In genomic region chr10:11625019-11625735, GRCh38 we compare ENCODE assay signal across 10 cellular contexts. TPM values are rescaled to one million over a fixed set of nuclear protein-coding genes. Genes with fewer than 3 reads are reported as not detected.
A peak's percentile ranks its signal among the peaks of the same experiment; 100 is the strongest.
DNase-seq lines count a peak whose midpoint lies in the region; ATAC-seq and TF ChIP-seq lines count a peak whose summit lies in the region.
"Had no signal": no experiment of that assay in that cellular context is flagged by ENCODE, and none has a peak within 500 bp of the region (broad histone marks: within the 10 kb centered on the region; RNA-seq: fewer than 3 reads in every experiment).

No MANE protein-coding gene starts in this region.

- ATAC-seq in GM18508 (IDR thresholded peaks at IDR 0.05; ENCODE audit: insufficient read depth, unreplicated experiment) (peak; percentile 65), GM21529 (IDR thresholded peaks at IDR 0.05; ENCODE audit: unreplicated experiment) (peak; percentile 97), HG03439 (IDR thresholded peaks at IDR 0.05; ENCODE audit: unreplicated experiment) (peak; percentile 66)

- no peaks in the 10 kb centered on the region for H3K27me3 ChIP-seq in smooth muscle cell (ENCODE audit: low read depth)

- no peak overlapping the region for H3K27ac Mint-ChIP-seq in mesothelial cell of epicardium

- TF ChIP-seq CTCF in smooth muscle cell (IDR thresholded peaks at IDR 0.05; ENCODE audit: borderline replicate concordance, insufficient read depth, poor library complexity, severe bottlenecking) = no peak
- no peak for TF ChIP-seq CTCF in mesothelial cell of epicardium (IDR thresholded peaks at IDR 0.05; ENCODE audit: unreplicated experiment)

- no peaks in the 10 kb centered on the region for H3K27me3 Mint-ChIP-seq in mesothelial cell of epicardium (ENCODE audit: low read depth)

- H4K20me1 ChIP-seq in smooth muscle cell (ENCODE audit: low read depth) = no peaks in the 10 kb centered on the region

- H3K9me3 Mint-ChIP-seq in mesothelial cell of epicardium = peaks cover 14% of the 10 kb centered on the region

- no peaks in the 10 kb centered on the region for H3K36me3 Mint-ChIP-seq in mesothelial cell of epicardium

- H3K4me2 ChIP-seq in smooth muscle cell = no peak overlapping the region

- H3K36me3 ChIP-seq in smooth muscle cell (ENCODE audit: low read depth) = no peaks in the 10 kb centered on the region

- peak; percentile 73 for DNase-seq in germinal center (ENCODE audit: low spot score)
- DNase-seq in COLO668 (lab: John Stamatoyannopoulos, UW; ENCODE audit: unreplicated experiment) = no peak
- DNase-seq in smooth muscle cell (lab: John Stamatoyannopoulos, UW; ENCODE audit: unreplicated experiment) = no peak
- no peak for DNase-seq in mesothelial cell of epicardium (ENCODE audit: low spot score in 2 of 2, unreplicated experiment in 2 of 2)
- no peak for DNase-seq in occipital lobe (lab: John Stamatoyannopoulos, UW)
- DNase-seq: activated CD4-positive, alpha-beta T cell treated with anti-CD3 and anti-CD28 coated beads for 4 hours; DMS79 treated with DMSO at 0.1 percent for 48 hours had no signal

- no peaks in the 10 kb centered on the region for H3K4me1 ChIP-seq in smooth muscle cell (ENCODE audit: low read depth)

- no peak overlapping the region for H3K4me3 Mint-ChIP-seq in mesothelial cell of epicardium

- H3K4me3 ChIP-seq in smooth muscle cell = no peak overlapping the region

- H3K9ac ChIP-seq in smooth muscle cell (ENCODE audit: low read depth) = no peak overlapping the region

- WGBS in smooth muscle cell (ENCODE audit: low lambda C conversion rate) = 82% methylated on average over 9 of the region's 9 CpGs

- H2AFZ ChIP-seq in smooth muscle cell (ENCODE audit: low read depth) = no peak overlapping the region

- H3F3A ChIP-seq in smooth muscle cell (ENCODE audit: low read depth) = no peaks in the 10 kb centered on the region

- H3K79me2 ChIP-seq in smooth muscle cell (ENCODE audit: low read depth) = no peaks in the 10 kb centered on the region

- no peak overlapping the region for H3K27ac ChIP-seq in smooth muscle cell (ENCODE audit: low read depth)

- H3K4me1 Mint-ChIP-seq in mesothelial cell of epicardium = no peaks in the 10 kb centered on the region

- H3K9me3 ChIP-seq in smooth muscle cell (replicated peaks; ENCODE audit: low read depth) = no peaks in the 10 kb centered on the region

RNA-seq across cellular contexts. Expression of gene USP6NL, which starts 13.7 kb away (rescaled TPM):
- total RNA-seq in smooth muscle cell = 32.8 and 34.0 TPM in 2 replicates
- polyA plus RNA-seq in smooth muscle cell = 12.0 and 16.1 TPM in 2 replicates
- 34.8 to 36.4 TPM (median 35.8 TPM) in 3 replicates for total RNA-seq in mesothelial cell of epicardium
- 40.2 TPM for total RNA-seq in occipital lobe
